Comparison of ENCODE assay signal across 1 cellular context in the genomic region with DNA sequence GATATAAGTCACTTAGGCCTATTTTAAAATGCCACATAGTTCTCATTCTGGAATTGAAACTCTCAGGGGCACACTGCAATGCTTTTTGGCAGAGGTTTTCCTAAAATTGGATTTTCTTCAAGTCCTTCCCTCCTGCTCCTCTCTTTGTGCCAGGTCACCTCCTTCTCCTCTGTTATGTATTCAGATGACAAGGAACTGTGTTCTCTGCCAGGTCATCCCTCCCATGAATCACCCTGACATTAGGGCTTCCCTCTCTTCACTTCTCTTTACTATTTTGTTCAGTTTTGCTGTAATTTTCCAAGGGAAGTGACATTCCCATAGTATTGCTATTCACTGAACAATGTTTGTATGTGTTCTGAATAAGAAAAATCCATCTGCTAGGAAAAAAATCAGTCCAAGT.
TF ChIP-seq lines count a peak whose summit lies in the region.

No MANE protein-coding gene starts in this region.

TF ChIP-seq in IMR-90, 13 proteins besides CTCF, POLR2A, EP300 and RAD21 (continued from another document):
- TF ChIP-seq, protein P1, sequence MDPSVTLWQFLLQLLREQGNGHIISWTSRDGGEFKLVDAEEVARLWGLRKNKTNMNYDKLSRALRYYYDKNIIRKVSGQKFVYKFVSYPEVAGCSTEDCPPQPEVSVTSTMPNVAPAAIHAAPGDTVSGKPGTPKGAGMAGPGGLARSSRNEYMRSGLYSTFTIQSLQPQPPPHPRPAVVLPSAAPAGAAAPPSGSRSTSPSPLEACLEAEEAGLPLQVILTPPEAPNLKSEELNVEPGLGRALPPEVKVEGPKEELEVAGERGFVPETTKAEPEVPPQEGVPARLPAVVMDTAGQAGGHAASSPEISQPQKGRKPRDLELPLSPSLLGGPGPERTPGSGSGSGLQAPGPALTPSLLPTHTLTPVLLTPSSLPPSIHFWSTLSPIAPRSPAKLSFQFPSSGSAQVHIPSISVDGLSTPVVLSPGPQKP (IDR thresholded peaks at IDR 0.05; ENCODE audit: borderline replicate concordance, low read depth, low read length): no peak
- TF ChIP-seq MAFK (IDR thresholded peaks at IDR 0.05; ENCODE audit: low read depth, low read length) (no peak), SMC3 (IDR thresholded peaks at IDR 0.05; ENCODE audit: low read depth, low read length) (no peak), FOS (IDR thresholded peaks at IDR 0.05; ENCODE audit: low read depth, low read length) (no peak), CEBPB (IDR thresholded peaks at IDR 0.05; ENCODE audit: low read depth, low read length) (no peak), BHLHE40 (IDR thresholded peaks at IDR 0.05; ENCODE audit: low read depth, low read length) (no peak), MAZ (IDR thresholded peaks at IDR 0.05; ENCODE audit: borderline replicate concordance, low read depth, low read length) (no peak), RCOR1 (IDR thresholded peaks at IDR 0.05; ENCODE audit: insufficient replicate concordance, low read length) (no peak), NFE2L2 (IDR thresholded peaks at IDR 0.05; ENCODE audit: low read depth, low read length) (no peak), RFX5 (IDR thresholded peaks at IDR 0.05; ENCODE audit: low read depth, low read length) (no peak)
- TF ChIP-seq, protein P2, sequence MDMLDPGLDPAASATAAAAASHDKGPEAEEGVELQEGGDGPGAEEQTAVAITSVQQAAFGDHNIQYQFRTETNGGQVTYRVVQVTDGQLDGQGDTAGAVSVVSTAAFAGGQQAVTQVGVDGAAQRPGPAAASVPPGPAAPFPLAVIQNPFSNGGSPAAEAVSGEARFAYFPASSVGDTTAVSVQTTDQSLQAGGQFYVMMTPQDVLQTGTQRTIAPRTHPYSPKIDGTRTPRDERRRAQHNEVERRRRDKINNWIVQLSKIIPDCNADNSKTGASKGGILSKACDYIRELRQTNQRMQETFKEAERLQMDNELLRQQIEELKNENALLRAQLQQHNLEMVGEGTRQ (IDR thresholded peaks at IDR 0.05; ENCODE audit: low read depth, low read length): no peak
